Comparison of ENCODE assay signal across 18 cellular contexts in genomic region chr19:12244370-12244769, GRCh38. TPM values are rescaled to one million over a fixed set of nuclear protein-coding genes. Genes with fewer than 3 reads are reported as not detected.
DNase-seq lines count a peak whose midpoint lies in the region; ATAC-seq, FAIRE-seq and TF ChIP-seq lines count a peak whose summit lies in the region.
"Had no signal": no experiment of that assay in that cellular context is flagged by ENCODE, and none has a peak within 500 bp of the region (broad histone marks: within the 10 kb centered on the region; RNA-seq: fewer than 3 reads in every experiment).

No MANE protein-coding gene starts in this region.

- peak; percentile 23 for TF ChIP-seq CTCF in D721Med (IDR thresholded peaks at IDR 0.05; ENCODE audit: insufficient read depth, missing control alignments)
- TF ChIP-seq CTCF in H9 (conservative IDR thresholded peaks at IDR 0.05): peak; percentile 55; the same call in 2 of the 3 replicates
- TF ChIP-seq CTCF in fibroblast of villous mesenchyme (IDR thresholded peaks at IDR 0.05; ENCODE audit: insufficient read depth, low read depth, low read length): peak; percentile 14

- no peak overlapping the region for H3K4me2 ChIP-seq in H9 (ENCODE audit: insufficient read depth, insufficient read length, low read length)

- H3K4me3 Mint-ChIP-seq in H9: no peak overlapping the region
- H3K4me3 Mint-ChIP-seq: activated CD8-positive, alpha-beta T cell treated with anti-CD3 and anti-CD28 coated beads for 36 hours; activated naive CD8-positive, alpha-beta T cell treated with anti-CD3 and anti-CD28 coated beads for 36 hours; naive thymus-derived CD4-positive, alpha-beta T cell had no signal

- no peak for ATAC-seq in GM21360 (IDR thresholded peaks at IDR 0.05; ENCODE audit: unreplicated experiment)
- ATAC-seq: activated CD8-positive, alpha-beta T cell treated with anti-CD3 and anti-CD28 coated beads for 36 hours; heart left ventricle; naive thymus-derived CD4-positive, alpha-beta T cell had no signal

- no peak overlapping the region for H3K56ac ChIP-seq in H9 (ENCODE audit: insufficient read length, low read depth, low read length)

- H3K4ac ChIP-seq in H9 (ENCODE audit: low read depth, low read length): no peak overlapping the region

- H3K9me3 ChIP-seq in H9 (ENCODE audit: control insufficient read depth, low read depth, low read length): peaks cover 38% of the 10 kb centered on the region
- H3K9me3 ChIP-seq: prostate gland had no signal

- H3K27me3 ChIP-seq in H9 (ENCODE audit: insufficient read depth, low read length): no peaks in the 10 kb centered on the region
- H3K27me3 ChIP-seq: heart left ventricle, spleen had no signal

- no peak overlapping the region for H3T11ph ChIP-seq in H9 (ENCODE audit: low read length)

- DNase-seq in D721Med (ENCODE audit: insufficient read length, low spot score) (no peak), H9 (no peak), OCI-M1 (lab: John Stamatoyannopoulos, UW) (peak; percentile 45), fibroblast of villous mesenchyme (ENCODE audit: low read depth) (no peak), anterior cingulate cortex (lab: John Stamatoyannopoulos, UW) (no peak), H4 (ENCODE audit: low spot score) (no peak)
- DNase-seq: activated CD8-positive, alpha-beta T cell treated with anti-CD3 and anti-CD28 coated beads for 36 hours; activated naive CD8-positive, alpha-beta T cell treated with anti-CD3 and anti-CD28 coated beads for 36 hours; activated T-cell treated with anti-CD3 and anti-CD28 coated beads, Interleukin-2, amount 50 U/mL, for 48 hours; heart left ventricle; mammary epithelial cell; naive thymus-derived CD4-positive, alpha-beta T cell; NCI-H2081; NCI-H82; spleen had no signal

- no peaks in the 10 kb centered on the region for H3K4me1 Mint-ChIP-seq in H9
- H3K4me1 Mint-ChIP-seq: activated naive CD8-positive, alpha-beta T cell treated with anti-CD3 and anti-CD28 coated beads for 36 hours had no signal

- H3K36me3 Mint-ChIP-seq in H9 (ENCODE audit: insufficient read depth in 1 of 3, low read depth in 3 of 3): peaks cover 10 to 25% (median 21%) of the 10 kb centered on the region in 3 experiments

- H2BK120ac ChIP-seq in H9 (ENCODE audit: low read depth, low read length, poor library complexity, severe bottlenecking): no peak overlapping the region

- H4K20me1 ChIP-seq in H9 (ENCODE audit: control insufficient read depth, insufficient read depth, insufficient read length): no peaks in the 10 kb centered on the region

- no peak overlapping the region for H2AK5ac ChIP-seq in H9 (ENCODE audit: insufficient read length, low read length)

- no peak overlapping the region for H3K23ac ChIP-seq in H9 (ENCODE audit: insufficient read length, low read depth, low read length)

- no peak overlapping the region for H3K27ac Mint-ChIP-seq in H9
- H3K27ac Mint-ChIP-seq: activated CD8-positive, alpha-beta T cell treated with anti-CD3 and anti-CD28 coated beads for 36 hours; activated naive CD8-positive, alpha-beta T cell treated with anti-CD3 and anti-CD28 coated beads for 36 hours; naive thymus-derived CD4-positive, alpha-beta T cell had no signal

- H2AFZ ChIP-seq in H9 (ENCODE audit: low read length): no peak overlapping the region

- no peak overlapping the region for H2BK5ac ChIP-seq in H9 (ENCODE audit: insufficient read length, low read length)

- H3K9me3 Mint-ChIP-seq in H9: peaks cover 71 to 72% of the 10 kb centered on the region in 2 experiments

- H4K5ac ChIP-seq in H9 (ENCODE audit: insufficient read length, low read depth, low read length): no peak overlapping the region

- no CpG with 5 or more reads among the region's 2 CpGs for WGBS in H9 (ENCODE audit: extremely low coverage, insufficient read length, low lambda C conversion rate)

- no peaks in the 10 kb centered on the region for H3K4me1 ChIP-seq in H9 (ENCODE audit: insufficient read depth, low read length)
- H3K4me1 ChIP-seq: prostate gland, spleen had no signal

- no peak overlapping the region for H4K91ac ChIP-seq in H9 (ENCODE audit: insufficient read length, low read depth, low read length)

- H2BK12ac ChIP-seq in H9 (ENCODE audit: insufficient read length, low read depth, low read length): no peak overlapping the region

- H3K9ac ChIP-seq in H9 (ENCODE audit: extremely low read depth, insufficient read length, low read length): no peak overlapping the region

- H3K79me1 ChIP-seq in H9 (ENCODE audit: insufficient read depth, low read depth, low read length, poor library complexity, severe bottlenecking): no peaks in the 10 kb centered on the region

- no peak overlapping the region for H3K27ac ChIP-seq in H9 (ENCODE audit: insufficient read length, low read depth, low read length)
- H3K27ac ChIP-seq: heart left ventricle, prostate gland, spleen, thoracic aorta had no signal

- no peak for FAIRE-seq in D721Med (lab: Jason Lieb, UNC)

- H2BK20ac ChIP-seq in H9 (ENCODE audit: low read depth, low read length, poor library complexity, severe bottlenecking): no peak overlapping the region

- no peak overlapping the region for H4K8ac ChIP-seq in H9 (replicated peaks; ENCODE audit: insufficient read length, low read depth, low read length)

- H3K14ac ChIP-seq in H9 (ENCODE audit: insufficient read depth, low read length): no peak overlapping the region

- no peaks in the 10 kb centered on the region for H3K23me2 ChIP-seq in H9 (ENCODE audit: insufficient read length, low read depth, low read length, poor library complexity, severe bottlenecking)

- no peak overlapping the region for H3K4me3 ChIP-seq in fibroblast of villous mesenchyme (ENCODE audit: low read depth, low read length)
- H3K4me3 ChIP-seq: heart left ventricle, prostate gland, spleen, thoracic aorta had no signal

- no peaks in the 10 kb centered on the region for H3K79me2 ChIP-seq in H9 (ENCODE audit: insufficient read depth, low read length)

- no peak overlapping the region for H2BK15ac ChIP-seq in H9 (ENCODE audit: low read depth, low read length)

- H3K18ac ChIP-seq in H9 (ENCODE audit: insufficient read length, low read depth, low read length): no peak overlapping the region

- no peaks in the 10 kb centered on the region; the same call in 1 of the 2 replicates for H3K27me3 Mint-ChIP-seq in H9 (ENCODE audit: low read depth)
- H3K27me3 Mint-ChIP-seq: activated CD8-positive, alpha-beta T cell treated with anti-CD3 and anti-CD28 coated beads for 36 hours; activated naive CD8-positive, alpha-beta T cell treated with anti-CD3 and anti-CD28 coated beads for 36 hours; naive thymus-derived CD4-positive, alpha-beta T cell had no signal

RNA-seq across cellular contexts. Expression of gene ZNF44, which starts 50.3 kb away (rescaled TPM):
- total RNA-seq in H9 (2021) (6.6 and 6.9 TPM in 2 replicates), fibroblast of villous mesenchyme (5.2 and 5.5 TPM in 2 replicates)
- 3.3 and 6.5 TPM in 2 replicates for total RNA-seq in H4 (2014; rRNA removed; shearing (Covaris generic))
